16 cellular contexts compared by ENCODE assay signal in genomic region chr7:142381727-142382409, GRCh38.
DNase-seq lines count a peak whose midpoint lies in the region; ATAC-seq and TF ChIP-seq lines count a peak whose summit lies in the region.
"Had no signal": no experiment of that assay in that cellular context is flagged by ENCODE, and none has a peak within 500 bp of the region (broad histone marks: within the 10 kb centered on the region; RNA-seq: fewer than 3 reads in every experiment).

No MANE protein-coding gene starts in this region.

- H3K4me1 ChIP-seq in BLaER1 treated with 17β-estradiol and CSF1 and Interleukin-3, amounts not matched to agents 10 nM and 100 nM = peaks cover 25 to 46% (median 41%) of the 10 kb centered on the region in 10 experiments
- H3K4me1 ChIP-seq in GM23338 (ENCODE audit: insufficient read depth) (peaks cover 6% of the 10 kb centered on the region; the same call in 1 of the 2 replicates), tibial nerve (peaks cover 0 to 12% (median 0%) of the 10 kb centered on the region in 4 donors)
- H3K4me1 ChIP-seq: sigmoid colon had no signal

- H3K4me3 ChIP-seq in BLaER1 treated with 17β-estradiol and CSF1 and Interleukin-3, amounts not matched to agents 10 nM and 100 nM = no peak overlapping the region
- no peak overlapping the region for H3K4me3 ChIP-seq in GM23338
- no peak overlapping the region for H3K4me3 ChIP-seq in tibial nerve
- H3K4me3 ChIP-seq: Peyer's patch, sigmoid colon had no signal

- H2AFZ ChIP-seq in GM23338 = peak overlapping the region; percentile 56; the same call in 1 of the 2 replicates

- no peaks in the 10 kb centered on the region for H3K9me3 ChIP-seq in BLaER1 treated with 17β-estradiol and CSF1 and Interleukin-3, amounts not matched to agents 10 nM and 100 nM (replicated peaks in 1 of 11)
- no peaks in the 10 kb centered on the region for H3K9me3 ChIP-seq in tibial nerve
- H3K9me3 ChIP-seq: Peyer's patch, sigmoid colon had no signal

- H3K27ac ChIP-seq in BLaER1 treated with 17β-estradiol and CSF1 and Interleukin-3, amounts not matched to agents 10 nM and 100 nM = no peak overlapping the region
- H3K27ac ChIP-seq in GM23338 (ENCODE audit: low read depth) (no peak overlapping the region), tibial nerve (no peak overlapping the region)
- H3K27ac ChIP-seq: brain microvascular endothelial cell, Peyer's patch, sigmoid colon had no signal

- H3K4me2 ChIP-seq in BLaER1 treated with 17β-estradiol and CSF1 and Interleukin-3, amounts not matched to agents 10 nM and 100 nM = peak overlapping the region in 8 of 11 experiments; percentile 16 to 55 (median 31); a peak in 11 of 22 replicates
- no peak overlapping the region for H3K4me2 ChIP-seq in GM23338

- in situ Hi-C loops in SK-MEL-5 (cut with HindIII; ENCODE audit: low pct_unique_long_range_greater_than_20kb, low sequenced_read_pairs) = no loop called here

- peaks cover 13% of the 10 kb centered on the region for H3K4me1 Mint-ChIP-seq in GM23338
- peaks cover 55% of the 10 kb centered on the region for H3K4me1 Mint-ChIP-seq in glutamatergic neuron (ENCODE audit: low read depth, unreplicated experiment)

- DNase-seq in GM23338 (ENCODE audit: low spot score) (no peak), SK-MEL-5 (ENCODE audit: low read depth, low spot score) (peak; percentile 66), glutamatergic neuron (no peak), NCI-H2029 (lab: John Stamatoyannopoulos, UW) (no peak), activated gamma-delta T cell (lab: John Stamatoyannopoulos, UW) (no peak), tibial nerve (ENCODE audit: low spot score in 2 of 2) (no peak)
- DNase-seq: activated CD4-positive, alpha-beta T cell treated with anti-CD3 and anti-CD28 coated beads for 4 hours; brain microvascular endothelial cell; COR-L47; KBM-7; NCI-H2171; NCI-H774; Peyer's patch; sigmoid colon had no signal

- no peak overlapping the region; the same call in 1 of the 2 replicates for H3K27ac Mint-ChIP-seq in GM23338
- no peak overlapping the region for H3K27ac Mint-ChIP-seq in glutamatergic neuron (ENCODE audit: unreplicated experiment)

- no peaks in the 10 kb centered on the region for H3K79me2 ChIP-seq in GM23338 (replicated peaks; ENCODE audit: insufficient read depth)

- no peaks in the 10 kb centered on the region for H4K20me1 ChIP-seq in BLaER1 treated with 17β-estradiol and CSF1 and Interleukin-3, amounts not matched to agents 10 nM and 100 nM
- no peaks in the 10 kb centered on the region for H4K20me1 ChIP-seq in GM23338 (replicated peaks; ENCODE audit: insufficient read depth)

- H3K36me3 Mint-ChIP-seq in GM23338 (ENCODE audit: low read depth) (no peaks in the 10 kb centered on the region), glutamatergic neuron (ENCODE audit: unreplicated experiment) (peaks cover 5% of the 10 kb centered on the region)

- no peak for ATAC-seq in GM23338
- ATAC-seq: SK-N-SH treated with all-trans-retinoic acid at 6 μM for 48 hours had no signal

- TF ChIP-seq POLR2A in tibial nerve (IDR thresholded peaks at IDR 0.05) = no peak

- no peaks in the 10 kb centered on the region for H3F3A ChIP-seq in GM23338 (replicated peaks; ENCODE audit: low read depth)

- H3K9me3 Mint-ChIP-seq in GM23338 (no peaks in the 10 kb centered on the region), glutamatergic neuron (ENCODE audit: unreplicated experiment) (peaks cover 14% of the 10 kb centered on the region)

- no peak for TF ChIP-seq EP300 in tibial nerve (IDR thresholded peaks at IDR 0.05)

- H3K27me3 ChIP-seq in BLaER1 treated with 17β-estradiol and CSF1 and Interleukin-3, amounts not matched to agents 10 nM and 100 nM = no peaks in the 10 kb centered on the region
- H3K27me3 ChIP-seq in GM23338 (ENCODE audit: insufficient read depth) (no peaks in the 10 kb centered on the region), tibial nerve (no peaks in the 10 kb centered on the region)
- H3K27me3 ChIP-seq: brain microvascular endothelial cell, Peyer's patch, sigmoid colon had no signal

- no peak overlapping the region for H3K4me3 Mint-ChIP-seq in GM23338
- H3K4me3 Mint-ChIP-seq in glutamatergic neuron (ENCODE audit: unreplicated experiment) = peak overlapping the region; percentile 66

- H3K9me2 ChIP-seq in GM23338 (ENCODE audit: insufficient read depth) = no peaks in the 10 kb centered on the region

- H3K9ac ChIP-seq in BLaER1 treated with 17β-estradiol and CSF1 and Interleukin-3, amounts not matched to agents 10 nM and 100 nM = no peak overlapping the region

- H3K36me3 ChIP-seq in BLaER1 treated with 17β-estradiol and CSF1 and Interleukin-3, amounts not matched to agents 10 nM and 100 nM = no peaks in the 10 kb centered on the region
- no peaks in the 10 kb centered on the region for H3K36me3 ChIP-seq in GM23338 (ENCODE audit: insufficient read depth)
- H3K36me3 ChIP-seq in tibial nerve = no peaks in the 10 kb centered on the region
- H3K36me3 ChIP-seq: brain microvascular endothelial cell, Peyer's patch, sigmoid colon had no signal

- H3K27me3 Mint-ChIP-seq in GM23338 (ENCODE audit: insufficient read depth, low read depth, poor library complexity) (peaks cover 12% of the 10 kb centered on the region), glutamatergic neuron (ENCODE audit: unreplicated experiment) (peaks cover 11% of the 10 kb centered on the region)

- TF ChIP-seq CTCF in GM23338 (conservative IDR thresholded peaks at IDR 0.05; ENCODE audit: low read depth in 2 of 2) (no peak), glutamatergic neuron (IDR thresholded peaks at IDR 0.05; ENCODE audit: partially characterized antibody, unreplicated experiment) (no peak), tibial nerve (IDR thresholded peaks at IDR 0.05) (no peak)

- WGBS in tibial nerve, 2 donors = 91 to 93% methylated on average over 2 of the region's 2 CpGs

TF ChIP-seq in GM23338, 12 proteins besides CTCF, POLR2A, EP300 and RAD21:
- TF ChIP-seq JUNB (IDR thresholded peaks at IDR 0.05; ENCODE audit: unreplicated experiment) = no peak
